Comparison of ENCODE assay signal across 8 cellular contexts in the genomic region with DNA sequence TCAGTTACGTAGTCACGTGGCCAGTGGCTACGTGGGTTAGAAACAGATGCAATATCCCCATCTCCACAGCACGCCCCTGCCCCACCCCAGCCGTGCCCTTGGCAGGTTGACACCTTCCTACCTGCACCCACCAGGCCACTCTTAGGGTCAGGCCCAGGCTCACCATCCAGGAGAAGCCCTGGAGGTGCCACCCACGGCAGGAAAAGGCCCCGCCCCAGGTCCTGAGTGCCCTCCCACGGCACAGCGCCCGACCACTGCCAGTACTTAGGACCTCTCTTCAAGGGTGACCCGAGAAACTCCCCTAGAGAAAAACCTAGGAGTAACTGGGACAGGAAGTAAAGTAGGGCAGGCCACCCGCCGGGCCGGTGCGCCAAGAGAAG. TPM values are rescaled to one million over a fixed set of nuclear protein-coding genes. Genes with fewer than 3 reads are reported as not detected.
DNase-seq lines count a peak whose midpoint lies in the region; ATAC-seq and TF ChIP-seq lines count a peak whose summit lies in the region.

No MANE protein-coding gene starts in this region.

- no peaks in the 10 kb centered on the region for H3K27me3 ChIP-seq in naive thymus-derived CD4-positive, alpha-beta T cell (ENCODE audit: control insufficient read depth in 2 of 2, insufficient read depth in 2 of 2, low read length in 2 of 2)
- H3K27me3 ChIP-seq in aorta (ENCODE audit: control insufficient read depth in 1 of 2, insufficient read depth in 2 of 2, low read length in 1 of 2), result no peaks in the 10 kb centered on the region

- peaks cover 32% of the 10 kb centered on the region for H3K36me3 Mint-ChIP-seq in brain
- peaks cover 0 to 10% (median 5%) of the 10 kb centered on the region in 5 donors for H3K36me3 Mint-ChIP-seq in naive thymus-derived CD4-positive, alpha-beta T cell

- peaks cover 24% of the 10 kb centered on the region for H3K4me1 Mint-ChIP-seq in brain
- peaks cover 6 to 34% (median 21%) of the 10 kb centered on the region in 7 donors for H3K4me1 Mint-ChIP-seq in naive thymus-derived CD4-positive, alpha-beta T cell

- TF ChIP-seq CTCF in AG10803 (conservative IDR thresholded peaks at IDR 0.05; ENCODE audit: low read length) (no peak), brain (conservative IDR thresholded peaks at IDR 0.05) (no peak)

- POLR2A ChIA-PET in naive thymus-derived CD4-positive, alpha-beta T cell (lab: Charles Lee), result interaction anchor here (0.8 to 1.2 kb wide), 5 partner anchors 9 to 20 kb away, joined by 3 to 7 read pairs (median 6); partner anchors contain the start of gene ARF1

- no peak for DNase-seq in AG10803 (ENCODE audit: low read depth)
- no peak for DNase-seq in naive thymus-derived CD4-positive, alpha-beta T cell
- no peak for DNase-seq in NCI-H748 (lab: John Stamatoyannopoulos, UW; ENCODE audit: unreplicated experiment)
- no peak for DNase-seq in aorta

- H3K4me3 ChIP-seq in AG10803 (ENCODE audit: low read length), result peak overlapping the region; percentile 84
- H3K4me3 ChIP-seq in naive thymus-derived CD4-positive, alpha-beta T cell (ENCODE audit: low read length), result peak overlapping the region; percentile 95
- H3K4me3 ChIP-seq in aorta (ENCODE audit: low read length in 2 of 2), result no peak overlapping the region

- TF ChIP-seq POLR2A in GM18505 (IDR thresholded peaks at IDR 0.05; ENCODE audit: borderline replicate concordance, extremely low read depth, insufficient read depth, insufficient read length), result no peak

- H3K9me3 Mint-ChIP-seq in brain, result peaks cover 0 to 6% (median 0%) of the 10 kb centered on the region in 5 experiments
- H3K9me3 Mint-ChIP-seq in naive thymus-derived CD4-positive, alpha-beta T cell, result peaks cover 0 to 4% (median 0%) of the 10 kb centered on the region in 11 donors

- peaks cover 15 to 17% of the 10 kb centered on the region in 2 donors for H3K4me1 ChIP-seq in naive thymus-derived CD4-positive, alpha-beta T cell (ENCODE audit: control insufficient read depth in 2 of 2, insufficient read depth in 2 of 2, low read length in 2 of 2)
- no peaks in the 10 kb centered on the region for H3K4me1 ChIP-seq in aorta (ENCODE audit: control insufficient read depth in 1 of 2, insufficient read depth in 2 of 2, low read length in 2 of 2)

- peaks cover 0 to 64% (median 11%) of the 10 kb centered on the region in 3 experiments for H3K36me3 ChIP-seq in naive thymus-derived CD4-positive, alpha-beta T cell (ENCODE audit: control insufficient read depth in 2 of 3, insufficient read depth in 3 of 3, low read length in 3 of 3)
- H3K36me3 ChIP-seq in aorta (ENCODE audit: control insufficient read depth in 1 of 2, insufficient read depth in 2 of 2, low read length in 1 of 2), result peaks cover 0 to 11% of the 10 kb centered on the region in 2 donors

- 47 to 50% methylated on average over 14 to 15 of the region's 15 CpGs for WGBS in aorta, 2 donors

- peak overlapping the region in 3 of 5 experiments; percentile 8 to 87 (median 23) for H3K27ac Mint-ChIP-seq in brain
- H3K27ac Mint-ChIP-seq in naive thymus-derived CD4-positive, alpha-beta T cell, result peak overlapping the region; percentile 62 to 96 (median 81)

- intact Hi-C loops in naive thymus-derived CD4-positive, alpha-beta T cell (cut with micrococcal nuclease), result loop anchor here in 1 of 2 donors (2.0 to 10.0 kb wide), 2 partner anchors 173 to 1697 kb away; partner anchors contain the start of gene PARP1
- intact Hi-C loops in aorta (cut with DNase I), result loop anchor here in 1 of 2 donors (10.0 kb wide), 1 partner anchor 367 kb away; the partner anchor contains the start of genes JMJD4 and SNAP47

- H3K27me3 Mint-ChIP-seq in brain, result peaks cover 7% of the 10 kb centered on the region
- no peaks in the 10 kb centered on the region for H3K27me3 Mint-ChIP-seq in naive thymus-derived CD4-positive, alpha-beta T cell

- CTCF ChIA-PET in naive thymus-derived CD4-positive, alpha-beta T cell (lab: Charles Lee), result no interaction called here

- peak overlapping the region; percentile 94 for H3K27ac ChIP-seq in naive thymus-derived CD4-positive, alpha-beta T cell (ENCODE audit: low read depth, low read length)
- H3K27ac ChIP-seq in aorta (ENCODE audit: low read depth in 1 of 2, low read length in 2 of 2), result no peak overlapping the region

- H3K4me3 Mint-ChIP-seq in brain, result peak overlapping the region; percentile 73 to 93 (median 80)
- peak overlapping the region; percentile 54 to 97 (median 73) for H3K4me3 Mint-ChIP-seq in naive thymus-derived CD4-positive, alpha-beta T cell

- ATAC-seq in HG03439 (IDR thresholded peaks at IDR 0.05; ENCODE audit: unreplicated experiment) (peak; percentile 0), aorta (ENCODE audit: low FRiP score) (no peak), GM18505 (IDR thresholded peaks at IDR 0.05; ENCODE audit: unreplicated experiment) (no peak), GM21528 (IDR thresholded peaks at IDR 0.05; ENCODE audit: low FRiP score, unreplicated experiment) (no peak)
- ATAC-seq in naive thymus-derived CD4-positive, alpha-beta T cell, result no peak

- H3K9me3 ChIP-seq in naive thymus-derived CD4-positive, alpha-beta T cell (ENCODE audit: control insufficient read depth in 2 of 3, low read length in 3 of 3), result no peaks in the 10 kb centered on the region
- no peaks in the 10 kb centered on the region for H3K9me3 ChIP-seq in aorta (ENCODE audit: control insufficient read depth, low read length)

RNA-seq across cellular contexts. Expression of gene C1orf35, which starts 1.5 kb away (rescaled TPM):
- 16.3 TPM for polyA plus RNA-seq in brain (ENCODE audit: insufficient read depth, low read depth, low replicate concordance)
- 10 to 100 TPM; 16.8 to 31.8 (median 27.8) TPM for total RNA-seq in naive thymus-derived CD4-positive, alpha-beta T cell
- 10 to 100 TPM; 21.9 to 33.0 TPM for polyA plus RNA-seq in naive thymus-derived CD4-positive, alpha-beta T cell
- total RNA-seq in aorta, result 10 to 100 TPM in 1 of 2 donors, 1 to 10 TPM in 1; 7.9 to 11.4 TPM
- 10 to 100 TPM in 1 of 2 donors, 1 to 10 TPM in 1; 3.6 to 36.2 TPM for polyA plus RNA-seq in aorta

RNA-seq across cellular contexts. Expression of gene MRPL55, which starts 7.5 kb away (rescaled TPM):
- 153 TPM for polyA plus RNA-seq in brain (ENCODE audit: insufficient read depth, low read depth, low replicate concordance)
- 10 to 100 TPM; 34.3 to 79.3 (median 65.2) TPM for total RNA-seq in naive thymus-derived CD4-positive, alpha-beta T cell
- polyA plus RNA-seq in naive thymus-derived CD4-positive, alpha-beta T cell, result 100 to 1,000 TPM; 132 to 149 TPM
- total RNA-seq in aorta, result 10 to 100 TPM; 27.4 to 35.4 TPM
- polyA plus RNA-seq in aorta, result 100 to 1,000 TPM in 1 of 2 donors, 10 to 100 TPM in 1; 41.8 to 152 TPM

RNA-seq across cellular contexts. Expression of gene ARF1, which starts 19.1 kb away (rescaled TPM):
- polyA plus RNA-seq in brain (ENCODE audit: insufficient read depth, low read depth, low replicate concordance) (566 TPM), aorta (100 to 1,000 TPM; 232 to 349 TPM)
- 100 to 1,000 TPM; 198 to 390 (median 259) TPM for total RNA-seq in naive thymus-derived CD4-positive, alpha-beta T cell
- polyA plus RNA-seq in naive thymus-derived CD4-positive, alpha-beta T cell, result 100 to 1,000 TPM; 382 to 434 TPM
- 100 to 1,000 TPM; 291 to 356 TPM for total RNA-seq in aorta

RNA-seq across cellular contexts. Expression of gene GUK1, which starts 38.5 kb away (rescaled TPM):
- polyA plus RNA-seq in brain (ENCODE audit: insufficient read depth, low read depth, low replicate concordance), result 402 TPM
- 100 to 1,000 TPM; 145 to 309 (median 279) TPM for total RNA-seq in naive thymus-derived CD4-positive, alpha-beta T cell
- 100 to 1,000 TPM; 278 to 315 TPM for polyA plus RNA-seq in naive thymus-derived CD4-positive, alpha-beta T cell
- 100 to 1,000 TPM; 247 to 248 TPM for total RNA-seq in aorta
- 100 to 1,000 TPM; 660 to 973 TPM for polyA plus RNA-seq in aorta

RNA-seq across cellular contexts. Expression of gene GJC2, which starts 48.1 kb away (rescaled TPM):
- 22.7 TPM for polyA plus RNA-seq in brain (ENCODE audit: insufficient read depth, low read depth, low replicate concordance)
- 1 to 10 TPM in 2 of 5 experiments, under 1 TPM in 3; 0.70 to 3.3 (median 0.94) TPM for total RNA-seq in naive thymus-derived CD4-positive, alpha-beta T cell
- not detected for polyA plus RNA-seq in naive thymus-derived CD4-positive, alpha-beta T cell
- 1 to 10 TPM; 4.3 to 4.5 TPM for total RNA-seq in aorta
- polyA plus RNA-seq in aorta, result under 1 TPM; 0.50 to 0.87 TPM

Comparison
In these comparisons a context has a peak if more than half of its experiments do, and no peak if none do; other contexts are left out.
1. H3K4me3 ChIP-seq: peak in AG10803 (single experiment) and naive thymus-derived CD4-positive, alpha-beta T cell (single experiment); none in aorta (0 of 2).